26 cellular contexts compared by ENCODE assay signal in the genomic region with DNA sequence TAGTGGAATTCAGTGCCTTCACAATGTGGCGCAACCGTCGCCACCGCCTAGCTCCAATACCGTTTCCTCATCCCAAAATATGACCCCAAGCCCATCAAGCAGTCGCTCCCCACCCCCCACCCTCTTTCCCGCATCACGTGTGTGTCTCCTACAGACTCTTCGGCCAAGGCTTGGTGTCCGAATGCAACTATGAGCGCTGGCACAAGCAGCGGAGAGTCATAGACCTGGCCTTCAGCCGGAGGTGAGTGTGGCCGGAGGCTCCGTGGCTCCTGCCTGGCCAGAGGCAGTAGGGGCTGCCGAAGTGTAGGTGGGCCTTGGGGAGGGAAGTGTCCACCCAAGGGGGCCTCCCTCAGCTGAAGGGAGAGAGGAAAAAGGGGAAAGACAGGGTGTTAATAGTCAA. TPM values are rescaled to one million over a fixed set of nuclear protein-coding genes. Genes with fewer than 3 reads are reported as not detected.
"Had no signal": no experiment of that assay in that cellular context is flagged by ENCODE, and none has a peak within 500 bp of the region (broad histone marks: within the 10 kb centered on the region; RNA-seq: fewer than 3 reads in every experiment).

No MANE protein-coding gene starts in this region.

- H3K4me3 Mint-ChIP-seq: activated CD4-positive, alpha-beta memory T cell treated with anti-CD3 and anti-CD28 coated beads for 36 hours; activated CD4-positive, alpha-beta T cell treated with anti-CD3 and anti-CD28 coated beads, Interleukin-2, amount 10 ng/mL, durations not matched to agents 7 days and 5 days; activated naive CD4-positive, alpha-beta T cell treated with anti-CD3 and anti-CD28 coated beads, Interleukin-2, amount 50 U/mL, for 24 hours; activated naive CD8-positive, alpha-beta T cell treated with anti-CD3 and anti-CD28 coated beads, Interleukin-2, amount 50 U/mL, for 24 hours; activated T-cell treated with anti-CD3 and anti-CD28 coated beads, Interleukin-2, amount 50 U/mL, for 24 hours; activated T-helper 1 cell treated with anti-CD3 and anti-CD28 coated beads, Interleukin-12 subunit alpha, Interleukin-12 subunit beta, Interleukin-2, Interleukin-4 antibody, amounts not matched to agents 30 ng/mL and 10 ng/mL and 1 ng/mL, durations not matched to agents 14 hours and 24 hours and 36 hours; T-helper 17 cell had no signal

- ATAC-seq: activated naive CD8-positive, alpha-beta T cell treated with anti-CD3 and anti-CD28 coated beads, Interleukin-2, amount 50 U/mL, for 24 hours; body of pancreas; T-helper 17 cell had no signal

- H3K27me3 ChIP-seq: ascending aorta, body of pancreas had no signal

- H3K27ac ChIP-seq: ascending aorta, body of pancreas, PC-9 had no signal

- H3K36me3 ChIP-seq: ascending aorta had no signal

- H3K4me3 ChIP-seq: ascending aorta, body of pancreas, PC-9 had no signal

- H3K27ac Mint-ChIP-seq: activated CD4-positive, alpha-beta memory T cell treated with anti-CD3 and anti-CD28 coated beads for 36 hours; activated CD4-positive, alpha-beta T cell treated with anti-CD3 and anti-CD28 coated beads, Interleukin-2, amount 10 ng/mL, durations not matched to agents 7 days and 5 days; activated naive CD4-positive, alpha-beta T cell treated with anti-CD3 and anti-CD28 coated beads, Interleukin-2, amount 50 U/mL, for 24 hours; activated naive CD8-positive, alpha-beta T cell treated with anti-CD3 and anti-CD28 coated beads, Interleukin-2, amount 50 U/mL, for 24 hours; activated T-cell treated with anti-CD3 and anti-CD28 coated beads, Interleukin-2, amount 50 U/mL, for 24 hours; activated T-helper 1 cell treated with anti-CD3 and anti-CD28 coated beads, Interleukin-12 subunit alpha, Interleukin-12 subunit beta, Interleukin-2, Interleukin-4 antibody, amounts not matched to agents 30 ng/mL and 10 ng/mL and 1 ng/mL, durations not matched to agents 14 hours and 24 hours and 36 hours; T-helper 17 cell had no signal

- H3K4me1 ChIP-seq: ascending aorta, body of pancreas had no signal

- H3K4me1 Mint-ChIP-seq: activated naive CD8-positive, alpha-beta T cell treated with anti-CD3 and anti-CD28 coated beads, Interleukin-2, amount 50 U/mL, for 24 hours; T-helper 17 cell had no signal

- DNase-seq: activated CD4-positive, alpha-beta memory T cell treated with anti-CD3 and anti-CD28 coated beads for 36 hours; activated CD4-positive, alpha-beta T cell treated with anti-CD3 and anti-CD28 coated beads, Interleukin-2, amount 10 ng/mL, durations not matched to agents 7 days and 5 days; activated CD4-positive, CD25-positive, alpha-beta regulatory T cell; activated effector memory CD4-positive, alpha-beta T cell treated with Interleukin-2 at 50 U/mL for 16 hours; activated naive CD4-positive, alpha-beta T cell; activated naive CD8-positive, alpha-beta T cell treated with anti-CD3 and anti-CD28 coated beads, Interleukin-2, amount 50 U/mL, for 24 hours; activated T-cell treated with anti-CD3 and anti-CD28 coated beads, Interleukin-2, amount 50 U/mL, for 24 hours; amniotic stem cell; body of pancreas; IMR-90; KBM-7; NCI-H1105 treated with DMSO at 0.1 percent for 48 hours; NCI-H1436 treated with DMSO at 0.1 percent for 48 hours; NCI-H187; NCI-H2081; NCI-H510A treated with DMSO at 0.1 percent for 48 hours; PC-9; SHP77 treated with DMSO at 0.1 percent for 48 hours; T-helper 17 cell; T-helper 9 cell had no signal

RNA-seq across cellular contexts. Expression of gene CYP46A1, which starts 15.8 kb away (rescaled TPM):
- total RNA-seq: activated T-helper 1 cell treated with anti-CD3 and anti-CD28 coated beads, Interleukin-12 subunit alpha, Interleukin-12 subunit beta, Interleukin-2, Interleukin-4 antibody, amounts not matched to agents 30 ng/mL and 10 ng/mL and 1 ng/mL, durations not matched to agents 14 hours and 24 hours and 36 hours; ascending aorta; bronchial epithelial cell; PC-9; SK-MEL-5 had no signal

RNA-seq across cellular contexts. Expression of gene HHIPL1, which starts 54.9 kb away (rescaled TPM):
- total RNA-seq: activated CD8-positive, alpha-beta memory T cell treated with anti-CD3 and anti-CD28 coated beads for 36 hours; activated T-helper 1 cell treated with anti-CD3 and anti-CD28 coated beads, Interleukin-12 subunit alpha, Interleukin-12 subunit beta, Interleukin-2, Interleukin-4 antibody, amounts not matched to agents 30 ng/mL and 10 ng/mL and 1 ng/mL, durations not matched to agents 14 hours and 24 hours and 36 hours had no signal
